In genomic region chr21:44206698-44207676, GRCh38 we compare ENCODE assay signal across 15 cellular contexts. TPM values are rescaled to one million over a fixed set of nuclear protein-coding genes. Genes with fewer than 3 reads are reported as not detected.
A peak's percentile ranks its signal among the peaks of the same experiment; 100 is the strongest.
DNase-seq lines count a peak whose midpoint lies in the region; ATAC-seq and TF ChIP-seq lines count a peak whose summit lies in the region.
"Not testable (repeated sequence)": the region's sequence is repeated elsewhere in the genome, so short reads cannot be mapped to it uniquely, and the experiment has no call there.
"Had no signal": no experiment of that assay in that cellular context is flagged by ENCODE, and none has a peak within 500 bp of the region (broad histone marks: within the 10 kb centered on the region; RNA-seq: fewer than 3 reads in every experiment).

No MANE protein-coding gene starts in this region.

- not testable (repeated sequence) for H3K4me3 Mint-ChIP-seq in CD8-positive, alpha-beta T cell; activated CD8-positive, alpha-beta T cell treated with anti-CD3 and anti-CD28 coated beads for 36 hours; natural killer cell

- ATAC-seq in CD8-positive, alpha-beta T cell: peak; percentile 92
- ATAC-seq in GM19324 (IDR thresholded peaks at IDR 0.05; ENCODE audit: low FRiP score, unreplicated experiment) (peak; percentile 80), GM21576 (IDR thresholded peaks at IDR 0.05; ENCODE audit: unreplicated experiment) (peak; percentile 52), HG02884 (IDR thresholded peaks at IDR 0.05; ENCODE audit: unreplicated experiment) (peak; percentile 48), HG03354 (IDR thresholded peaks at IDR 0.05; ENCODE audit: poor library complexity, severe bottlenecking, unreplicated experiment) (peak; percentile 68), Right ventricle myocardium superior (ENCODE audit: poor library complexity) (peak; percentile 25), natural killer cell (peak; percentile 82 to 92 (median 89))
- ATAC-seq in activated CD8-positive, alpha-beta T cell treated with anti-CD3 and anti-CD28 coated beads for 36 hours: peak; percentile 82

- H3K9me3 ChIP-seq in CD8-positive, alpha-beta T cell (ENCODE audit: low read length): not testable (repeated sequence)

- not testable (repeated sequence) for H3K27ac ChIP-seq in CD8-positive, alpha-beta T cell (ENCODE audit: low read depth, low read length)

- not testable (repeated sequence) for H3K36me3 ChIP-seq in CD8-positive, alpha-beta T cell (ENCODE audit: insufficient read depth, low read length)

- POLR2A ChIA-PET in CD8-positive, alpha-beta T cell (lab: Charles Lee); activated CD8-positive, alpha-beta T cell treated with anti-CD3 and anti-CD28 coated beads for 36 hours (lab: Charles Lee): not testable (repeated sequence)

- H3K4me3 ChIP-seq in CD8-positive, alpha-beta T cell (ENCODE audit: low read depth, low read length): not testable (repeated sequence)

- intact Hi-C loops in CD8-positive, alpha-beta T cell (cut with DNase I, micrococcal nuclease); activated CD8-positive, alpha-beta T cell treated with anti-CD3 and anti-CD28 coated beads for 36 hours (cut with micrococcal nuclease); Right ventricle myocardium superior (cut with DNase I); natural killer cell (cut with micrococcal nuclease): not testable (repeated sequence)

- not testable (repeated sequence) for H3K27me3 Mint-ChIP-seq in CD8-positive, alpha-beta T cell (ENCODE audit: low read depth); activated CD8-positive, alpha-beta T cell treated with anti-CD3 and anti-CD28 coated beads for 36 hours; natural killer cell (ENCODE audit: low read depth in 2 of 2)

- CTCF ChIA-PET in CD8-positive, alpha-beta T cell (lab: Charles Lee); activated CD8-positive, alpha-beta T cell treated with anti-CD3 and anti-CD28 coated beads for 36 hours (lab: Charles Lee): not testable (repeated sequence)

- not testable (repeated sequence) for H3K27ac Mint-ChIP-seq in CD8-positive, alpha-beta T cell; activated CD8-positive, alpha-beta T cell treated with anti-CD3 and anti-CD28 coated beads for 36 hours; natural killer cell

- H3K4me1 Mint-ChIP-seq in CD8-positive, alpha-beta T cell (ENCODE audit: low read depth); activated CD8-positive, alpha-beta T cell treated with anti-CD3 and anti-CD28 coated beads for 36 hours (ENCODE audit: low read depth); natural killer cell: not testable (repeated sequence)

- not testable (repeated sequence) for H3K9me3 Mint-ChIP-seq in CD8-positive, alpha-beta T cell; activated CD8-positive, alpha-beta T cell treated with anti-CD3 and anti-CD28 coated beads for 36 hours; natural killer cell

- DNase-seq in CD8-positive, alpha-beta T cell; activated CD8-positive, alpha-beta T cell treated with anti-CD3 and anti-CD28 coated beads for 36 hours; Right ventricle myocardium superior; natural killer cell: not testable (repeated sequence)

- H3K4me1 ChIP-seq in CD8-positive, alpha-beta T cell (ENCODE audit: insufficient read depth, low read length): not testable (repeated sequence)

- TF ChIP-seq CTCF in CD8-positive, alpha-beta T cell (IDR thresholded peaks at IDR 0.05); activated CD8-positive, alpha-beta T cell treated with anti-CD3 and anti-CD28 coated beads for 36 hours (IDR thresholded peaks at IDR 0.05); natural killer cell (IDR thresholded peaks at IDR 0.05): not testable (repeated sequence)

- H3K36me3 Mint-ChIP-seq in CD8-positive, alpha-beta T cell; activated CD8-positive, alpha-beta T cell treated with anti-CD3 and anti-CD28 coated beads for 36 hours (ENCODE audit: low read depth); natural killer cell: not testable (repeated sequence)

- H3K27me3 ChIP-seq in CD8-positive, alpha-beta T cell (ENCODE audit: insufficient read depth, low read length): not testable (repeated sequence)

RNA-seq across cellular contexts. Expression of gene ICOSLG, which starts 33.8 kb away (rescaled TPM):
- 10 to 100 TPM; 40.5 to 43.1 TPM for total RNA-seq in CD8-positive, alpha-beta T cell
- total RNA-seq in activated CD8-positive, alpha-beta T cell treated with anti-CD3 and anti-CD28 coated beads for 36 hours: 1 to 10 TPM; 5.4 to 5.9 TPM
- total RNA-seq in Right ventricle myocardium superior (4.3 TPM), natural killer cell (1 to 10 TPM; 1.7 to 4.5 (median 2.9) TPM)

RNA-seq across cellular contexts. Expression of gene DNMT3L, which starts 54.7 kb away (rescaled TPM):
- total RNA-seq in CD8-positive, alpha-beta T cell: not detected
- not detected for total RNA-seq in activated CD8-positive, alpha-beta T cell treated with anti-CD3 and anti-CD28 coated beads for 36 hours
- not detected for total RNA-seq in Right ventricle myocardium superior
- total RNA-seq in natural killer cell: not detected
- total RNA-seq: astrocyte, cerebellum, esophagus squamous epithelium, PC-9, pulmonary artery endothelial cell, SJSA1, uterus had no signal

Comparison
In these comparisons a context has a peak if more than half of its experiments do, and no peak if none do; other contexts are left out.
1. ATAC-seq: peak in every context shown above with its lines; median percentile 92 in CD8-positive, alpha-beta T cell; 89 in natural killer cell; 82 in activated CD8-positive, alpha-beta T cell treated with anti-CD3 and anti-CD28 coated beads for 36 hours; 80 in GM19324; 68 in HG03354; 52 in GM21576; 48 in HG02884; 25 in Right ventricle myocardium superior.